ENCODE assay signal across 8 cellular contexts in the genomic region with DNA sequence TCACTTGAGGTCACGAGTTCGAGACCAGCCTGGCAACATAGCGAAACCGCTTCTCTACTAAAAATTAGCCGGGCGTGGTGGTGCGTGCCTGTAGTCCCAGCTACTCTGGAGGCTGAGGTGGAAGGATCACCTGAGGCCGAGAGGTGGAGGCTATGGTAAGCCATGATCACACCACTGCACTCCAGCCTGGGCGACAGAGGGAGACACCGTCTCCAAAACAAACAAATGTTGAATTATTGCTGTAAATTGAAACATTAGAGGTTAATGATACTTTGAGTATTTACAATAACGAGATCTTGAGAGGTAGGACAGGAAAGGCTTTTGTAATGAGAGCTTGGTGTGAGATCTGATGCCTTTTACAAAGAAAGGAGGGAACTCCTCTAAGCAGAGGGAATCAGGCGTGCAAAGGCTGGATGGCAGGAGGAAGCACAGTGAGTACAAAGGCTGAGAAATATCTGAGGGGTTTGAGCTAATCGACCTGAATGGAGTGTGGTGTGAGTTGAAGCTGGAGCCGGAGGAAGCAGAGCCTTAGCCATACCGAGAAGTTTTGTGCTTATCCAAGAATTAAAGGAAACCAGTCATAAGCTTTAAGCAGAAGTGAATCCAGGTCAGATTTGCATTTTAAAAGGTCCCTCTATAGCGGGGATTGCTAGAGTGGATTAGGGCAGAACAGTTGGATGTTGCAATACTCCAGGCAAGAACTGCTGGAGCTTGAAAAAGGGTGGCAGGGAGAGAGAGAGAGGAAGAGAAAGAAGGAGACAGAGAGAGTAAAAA. TPM values are rescaled to one million over a fixed set of nuclear protein-coding genes. Genes with fewer than 3 reads are reported as not detected.
DNase-seq lines count a peak whose midpoint lies in the region; ATAC-seq and TF ChIP-seq lines count a peak whose summit lies in the region.

No MANE protein-coding gene starts in this region.

- H3K36me3 ChIP-seq in subcutaneous abdominal adipose tissue (ENCODE audit: control insufficient read depth in 5 of 5, insufficient read depth in 5 of 5, low read length in 5 of 5), result no peaks in the 10 kb centered on the region

- peak overlapping the region in 4 of 5 donors; percentile 7 to 98 (median 91) for H3K9ac ChIP-seq in subcutaneous abdominal adipose tissue (ENCODE audit: low read length in 5 of 5)

- peaks cover 2 to 20% (median 19%) of the 10 kb centered on the region in 5 donors for H3K4me1 ChIP-seq in subcutaneous abdominal adipose tissue (ENCODE audit: control insufficient read depth in 5 of 5, insufficient read depth in 5 of 5, low read length in 5 of 5)

- peak overlapping the region; percentile 89 to 100 (median 97) for H3K4me3 Mint-ChIP-seq in brain

- H3K27ac ChIP-seq in subcutaneous abdominal adipose tissue (ENCODE audit: low read depth, low read length), result peak overlapping the region; percentile 79

- ATAC-seq in Right ventricle myocardium superior (ENCODE audit: poor library complexity), result peak; percentile 15
- ATAC-seq in Right ventricle myocardium inferior, result no peak
- no peak for ATAC-seq in HG03196 (IDR thresholded peaks at IDR 0.05; ENCODE audit: unreplicated experiment)

- H3K9me3 Mint-ChIP-seq in brain, result peaks cover 0 to 2% (median 0%) of the 10 kb centered on the region in 5 experiments

- DNase-seq in Right ventricle myocardium superior (no peak), Right ventricle myocardium inferior (ENCODE audit: missing footprints) (no peak), NCI-H748 treated with DMSO at 0.1 percent for 48 hours (lab: John Stamatoyannopoulos, UW) (peak; percentile 38), left kidney (ENCODE audit: low read depth, low spot score) (peak; percentile 75), mucosa of gallbladder (ENCODE audit: low spot score) (no peak)

- TF ChIP-seq CTCF in brain (conservative IDR thresholded peaks at IDR 0.05), result no peak

- H3K4me1 Mint-ChIP-seq in brain, result peaks cover 39% of the 10 kb centered on the region

- H3K27ac Mint-ChIP-seq in brain, result peak overlapping the region; percentile 92 to 100 (median 96)

- peaks cover 8% of the 10 kb centered on the region for H3K27me3 Mint-ChIP-seq in brain

- H3K36me3 Mint-ChIP-seq in brain, result peaks cover 30% of the 10 kb centered on the region

- intact Hi-C loops in Right ventricle myocardium superior (cut with DNase I) (no loop called here), Right ventricle myocardium inferior (cut with DNase I) (no loop called here)

- H3K27me3 ChIP-seq in subcutaneous abdominal adipose tissue (ENCODE audit: control insufficient read depth in 5 of 5, insufficient read depth in 4 of 5, low read length in 5 of 5), result no peaks in the 10 kb centered on the region

- peak overlapping the region; percentile 74 to 97 (median 91) for H3K4me3 ChIP-seq in subcutaneous abdominal adipose tissue (ENCODE audit: low read depth in 1 of 5, low read length in 5 of 5)

- H3K9me3 ChIP-seq in subcutaneous abdominal adipose tissue (ENCODE audit: control insufficient read depth in 5 of 5, low read length in 5 of 5), result no peaks in the 10 kb centered on the region

RNA-seq across cellular contexts. Expression of a gene that starts 1.1 kb away (rescaled TPM):
- total RNA-seq in Right ventricle myocardium superior (3.3 TPM), Right ventricle myocardium inferior (4.3 TPM), mucosa of gallbladder (17.6 TPM)
- 27.1 TPM for polyA plus RNA-seq in brain (ENCODE audit: insufficient read depth, low read depth, low replicate concordance)

RNA-seq across cellular contexts. Expression of a gene that starts 1.2 kb away (rescaled TPM):
- 1.5 TPM for total RNA-seq in Right ventricle myocardium superior
- 1.2 TPM for total RNA-seq in Right ventricle myocardium inferior
- polyA plus RNA-seq in brain (ENCODE audit: insufficient read depth, low read depth, low replicate concordance), result 76.9 TPM
- total RNA-seq in mucosa of gallbladder, result 2.6 TPM

RNA-seq across cellular contexts. Expression of a gene that starts 12.5 kb away (rescaled TPM):
- total RNA-seq in Right ventricle myocardium superior, result 4.6 TPM
- total RNA-seq in Right ventricle myocardium inferior, result 6.8 TPM
- polyA plus RNA-seq in brain (ENCODE audit: insufficient read depth, low read depth, low replicate concordance), result 29.8 TPM
- total RNA-seq in mucosa of gallbladder, result 20.7 TPM

RNA-seq across cellular contexts. Expression of a gene that starts 21.3 kb away (rescaled TPM):
- total RNA-seq in Right ventricle myocardium superior (not detected), Right ventricle myocardium inferior (not detected), mucosa of gallbladder (not detected)
- not detected for polyA plus RNA-seq in brain (ENCODE audit: insufficient read depth, low read depth, low replicate concordance)

RNA-seq across cellular contexts. Expression of a gene that starts 43.3 kb away (rescaled TPM):
- 2.0 TPM for total RNA-seq in Right ventricle myocardium superior
- 3.2 TPM for total RNA-seq in Right ventricle myocardium inferior
- polyA plus RNA-seq in brain (ENCODE audit: insufficient read depth, low read depth, low replicate concordance), result 8.9 TPM
- 3.2 TPM for total RNA-seq in mucosa of gallbladder

Comparison
In these comparisons a context has a peak if more than half of its experiments do, and no peak if none do; other contexts are left out.
1. DNase-seq: peak in NCI-H748 treated with DMSO at 0.1 percent for 48 hours (single experiment) and left kidney (single experiment); none in Right ventricle myocardium superior (single experiment), Right ventricle myocardium inferior (single experiment) and mucosa of gallbladder (single experiment).